ENCODE assay signal across 8 cellular contexts in genomic region chr5:107542428-107542827, GRCh38.
DNase-seq lines count a peak whose midpoint lies in the region; ATAC-seq, FAIRE-seq and TF ChIP-seq lines count a peak whose summit lies in the region.

No MANE protein-coding gene starts in this region.

- H3K27ac ChIP-seq in pancreas = peak overlapping the region in 3 of 4 donors; percentile 25 to 84 (median 71)

- no peak overlapping the region for H3K4me3 Mint-ChIP-seq in activated naive CD8-positive, alpha-beta T cell treated with anti-CD3 and anti-CD28 coated beads for 36 hours

- H3K27me3 Mint-ChIP-seq in activated naive CD8-positive, alpha-beta T cell treated with anti-CD3 and anti-CD28 coated beads for 36 hours = peaks cover 17% of the 10 kb centered on the region

- in situ Hi-C loops in HAP-1 (cut with MboI; ENCODE audit: low sequenced_read_pairs) = no loop called here

- no peak overlapping the region for H3K27ac Mint-ChIP-seq in activated naive CD8-positive, alpha-beta T cell treated with anti-CD3 and anti-CD28 coated beads for 36 hours

- H3K36me3 Mint-ChIP-seq in activated naive CD8-positive, alpha-beta T cell treated with anti-CD3 and anti-CD28 coated beads for 36 hours = no peaks in the 10 kb centered on the region

- no peaks in the 10 kb centered on the region for H3K36me3 ChIP-seq in HAP-1 (replicated peaks)
- no peaks in the 10 kb centered on the region for H3K36me3 ChIP-seq in pancreas

- intact Hi-C loops in pancreas (cut with DNase I) = no loop called here

- H3K4me3 ChIP-seq in HAP-1 = no peak overlapping the region
- H3K4me3 ChIP-seq in epithelial cell of proximal tubule (ENCODE audit: low read depth, low read length) = peak overlapping the region; percentile 23
- peak overlapping the region in 1 of 4 donors; percentile 4 for H3K4me3 ChIP-seq in pancreas

- no peaks in the 10 kb centered on the region for H3K9me3 ChIP-seq in HAP-1
- no peaks in the 10 kb centered on the region for H3K9me3 ChIP-seq in pancreas

- H3K9me3 Mint-ChIP-seq in activated naive CD8-positive, alpha-beta T cell treated with anti-CD3 and anti-CD28 coated beads for 36 hours = no peaks in the 10 kb centered on the region

- TF ChIP-seq CTCF in epithelial cell of proximal tubule (conservative IDR thresholded peaks at IDR 0.05; ENCODE audit: low read depth, low read length) = no peak
- no peak for TF ChIP-seq CTCF in pancreas (IDR thresholded peaks at IDR 0.05)

- 15 to 18% methylated on average over 4 of the region's 4 CpGs for WGBS in pancreas, 2 donors

- ATAC-seq in pancreas = peak; percentile 88 to 93 (median 92)

- H3K4me1 ChIP-seq in HAP-1 (peaks cover 44% of the 10 kb centered on the region), pancreas (peaks cover 7 to 31% (median 17%) of the 10 kb centered on the region in 3 donors)

- no peak for FAIRE-seq in pancreas (lab: Jason Lieb, UNC)

- H3K4me1 Mint-ChIP-seq in activated naive CD8-positive, alpha-beta T cell treated with anti-CD3 and anti-CD28 coated beads for 36 hours = peaks cover 8% of the 10 kb centered on the region

- DNase-seq in HAP-1 (ENCODE audit: low spot score in 2 of 2) (peak; percentile 51 to 67), NCI-H446 (lab: John Stamatoyannopoulos, UW) (peak; percentile 86 to 90), epithelial cell of proximal tubule (ENCODE audit: low read depth) (peak; percentile 86), pancreas (peak; percentile 81 to 92 (median 88)), AML-193 (lab: John Stamatoyannopoulos, UW) (no peak)
- no peak for DNase-seq in stimulated activated CD8-positive, alpha-beta memory T cell treated with anti-CD3 and anti-CD28 coated beads, Interleukin-4, amount 100 ng/mL, for 48 hours
- DNase-seq in activated naive CD8-positive, alpha-beta T cell treated with anti-CD3 and anti-CD28 coated beads for 36 hours = no peak
- DNase-seq in stimulated activated naive CD4-positive, alpha-beta T cell (lab: John Stamatoyannopoulos, UW) = no peak

- H3K27me3 ChIP-seq in HAP-1 (ENCODE audit: low read depth) (no peaks in the 10 kb centered on the region), pancreas (no peaks in the 10 kb centered on the region)

Comparison
In these comparisons a context has a peak if more than half of its experiments do, and no peak if none do; other contexts are left out.
1. DNase-seq: peak in HAP-1 (2 of 2), NCI-H446 (2 of 2), epithelial cell of proximal tubule (single experiment) and pancreas (6 of 6); none in AML-193 (0 of 2), stimulated activated CD8-positive, alpha-beta memory T cell treated with anti-CD3 and anti-CD28 coated beads, Interleukin-4, amount 100 ng/mL, for 48 hours (single experiment), activated naive CD8-positive, alpha-beta T cell treated with anti-CD3 and anti-CD28 coated beads for 36 hours (single experiment) and stimulated activated naive CD4-positive, alpha-beta T cell (0 of 6).